ENCODE assay signal across 8 cellular contexts in the genomic region with DNA sequence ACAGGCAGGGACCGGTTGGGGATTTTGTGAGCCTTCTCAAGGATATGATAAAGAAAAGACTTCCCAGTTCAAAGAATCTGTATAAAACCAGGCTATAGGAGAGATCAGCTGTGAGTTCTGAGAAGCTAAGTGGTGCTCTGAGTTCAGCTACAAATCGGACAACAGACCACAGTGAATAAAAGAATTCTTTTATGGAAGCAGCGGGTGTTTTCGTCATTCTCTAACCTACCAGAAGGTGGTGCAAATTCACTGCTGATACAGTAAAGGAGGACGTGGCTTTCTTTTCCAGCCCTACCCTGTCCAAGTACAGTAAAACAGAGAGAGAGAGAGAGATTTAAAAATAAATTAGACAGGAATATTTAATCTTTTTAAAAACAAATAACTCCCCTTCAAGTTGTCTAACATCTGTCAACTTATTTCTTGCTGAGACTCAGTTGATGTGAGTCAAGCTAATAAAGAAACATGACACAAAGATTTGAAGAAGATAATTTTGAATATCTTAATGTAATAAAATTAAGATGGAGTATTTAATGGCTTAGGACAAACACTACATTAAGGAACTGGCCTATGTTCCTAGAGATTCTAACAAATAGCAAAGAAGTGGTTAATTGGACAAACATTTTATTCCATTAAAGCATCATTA.
A peak's percentile ranks its signal among the peaks of the same experiment; 100 is the strongest.
DNase-seq lines count a peak whose midpoint lies in the region; ATAC-seq and TF ChIP-seq lines count a peak whose summit lies in the region.

No MANE protein-coding gene starts in this region.

- H3K4me1 Mint-ChIP-seq in endothelial cell (ENCODE audit: unreplicated experiment) = peaks cover 27% of the 10 kb centered on the region

- no peaks in the 10 kb centered on the region for H3K36me3 ChIP-seq in mucosa of descending colon (ENCODE audit: low read depth)

- H3K4me1 ChIP-seq in mucosa of descending colon (ENCODE audit: low read depth) = peaks cover 18% of the 10 kb centered on the region

- in situ Hi-C loops in GM13976 (cut with MboI; ENCODE audit: low sequenced_read_pairs, unreplicated experiment) = loop anchor here (10.0 kb wide), 1 partner anchor 633 kb away; no protein-coding TSS in a partner anchor

- peaks cover 9% of the 10 kb centered on the region for H3K27me3 Mint-ChIP-seq in endothelial cell (ENCODE audit: unreplicated experiment)

- no peaks in the 10 kb centered on the region for H3K36me3 Mint-ChIP-seq in endothelial cell (ENCODE audit: low read depth, unreplicated experiment)

- H3K4me3 ChIP-seq in mucosa of descending colon = no peak overlapping the region

- DNase-seq in Ammon's horn (ENCODE audit: low spot score) = peak; percentile 76
- peak; percentile 63 for DNase-seq in GM13976 (ENCODE audit: low spot score)
- DNase-seq in NCI-H1417 treated with DMSO at 0.1 percent for 48 hours (lab: John Stamatoyannopoulos, UW) = peak; percentile 53
- peak; percentile 88 for DNase-seq in SW480 (ENCODE audit: low spot score)
- DNase-seq in endothelial cell (ENCODE audit: low spot score) = peak; percentile 63
- peak in 1 of 3 donors; percentile 69 for DNase-seq in mucosa of descending colon
- no peak for DNase-seq in NK-92 (lab: John Stamatoyannopoulos, UW; ENCODE audit: unreplicated experiment)

- H3K4me3 Mint-ChIP-seq in endothelial cell (ENCODE audit: unreplicated experiment) = no peak overlapping the region

- peak overlapping the region; percentile 39 for H3K27ac Mint-ChIP-seq in endothelial cell (ENCODE audit: unreplicated experiment)

- no peaks in the 10 kb centered on the region for H3K9me3 ChIP-seq in mucosa of descending colon

- intact Hi-C loops in mucosa of descending colon (cut with DNase I, micrococcal nuclease) = loop anchor here in 1 of 2 donors (5.0 kb wide), 1 partner anchor 635 kb away; no protein-coding TSS in a partner anchor

- ATAC-seq in HG02763 (IDR thresholded peaks at IDR 0.05; ENCODE audit: unreplicated experiment) (peak; percentile 53), mucosa of descending colon (peak; percentile 79)

- no peaks in the 10 kb centered on the region for H3K9me3 Mint-ChIP-seq in endothelial cell (ENCODE audit: unreplicated experiment)

- TF ChIP-seq CTCF in GM13976 (IDR thresholded peaks at IDR 0.05; ENCODE audit: borderline replicate concordance, control extremely low read depth, extremely low read depth, insufficient read depth, missing control alignments) = peak; percentile 60
- TF ChIP-seq CTCF in endothelial cell (IDR thresholded peaks at IDR 0.05; ENCODE audit: unreplicated experiment) = peak; percentile 66
- peak; percentile 32 for TF ChIP-seq CTCF in mucosa of descending colon (IDR thresholded peaks at IDR 0.05)
